ENCODE assay signal across 18 cellular contexts in genomic region chr11:30435488-30435887, GRCh38.
DNase-seq lines count a peak whose midpoint lies in the region; ATAC-seq and TF ChIP-seq lines count a peak whose summit lies in the region.
"Had no signal": no experiment of that assay in that cellular context is flagged by ENCODE, and none has a peak within 500 bp of the region (broad histone marks: within the 10 kb centered on the region; RNA-seq: fewer than 3 reads in every experiment).

No MANE protein-coding gene starts in this region.

- H3K79me2 ChIP-seq in smooth muscle cell (ENCODE audit: low read depth): no peaks in the 10 kb centered on the region

- H3K9me3 ChIP-seq in smooth muscle cell (replicated peaks; ENCODE audit: low read depth): no peaks in the 10 kb centered on the region
- H3K9me3 ChIP-seq: HAP-1, Peyer's patch had no signal

- peaks cover 4% of the 10 kb centered on the region for H3F3A ChIP-seq in smooth muscle cell (ENCODE audit: low read depth)

- H2AFZ ChIP-seq in smooth muscle cell (ENCODE audit: low read depth): peak overlapping the region; percentile 3

- H3K4me1 ChIP-seq in smooth muscle cell (ENCODE audit: low read depth): no peaks in the 10 kb centered on the region
- H3K4me1 ChIP-seq: HAP-1, Peyer's patch had no signal

- H3K27me3 ChIP-seq in smooth muscle cell (ENCODE audit: low read depth): no peaks in the 10 kb centered on the region
- H3K27me3 ChIP-seq in dorsolateral prefrontal cortex: no peaks in the 10 kb centered on the region
- H3K27me3 ChIP-seq: Peyer's patch had no signal

- H3K36me3 ChIP-seq in smooth muscle cell (ENCODE audit: low read depth): no peaks in the 10 kb centered on the region
- H3K36me3 ChIP-seq: HAP-1, Peyer's patch had no signal

- peaks cover 3% of the 10 kb centered on the region for H3K27me3 Mint-ChIP-seq in activated naive CD8-positive, alpha-beta T cell treated with anti-CD3 and anti-CD28 coated beads for 36 hours

- no peak overlapping the region for H3K4me3 Mint-ChIP-seq in activated naive CD8-positive, alpha-beta T cell treated with anti-CD3 and anti-CD28 coated beads for 36 hours
- H3K4me3 Mint-ChIP-seq: CD4-positive, CD25-positive, alpha-beta regulatory T cell had no signal

- intact Hi-C loops in dorsolateral prefrontal cortex (cut with DNase I): no loop called here

- H3K4me2 ChIP-seq in smooth muscle cell: no peak overlapping the region
- H3K4me2 ChIP-seq: KMS-11 had no signal

- H3K27ac ChIP-seq in smooth muscle cell (ENCODE audit: low read depth) (no peak overlapping the region), dorsolateral prefrontal cortex (no peak overlapping the region)
- H3K27ac ChIP-seq: KMS-11, Peyer's patch had no signal

- H3K9ac ChIP-seq in smooth muscle cell (ENCODE audit: low read depth): no peak overlapping the region
- H3K9ac ChIP-seq: KMS-11 had no signal

- TF ChIP-seq CTCF in smooth muscle cell (IDR thresholded peaks at IDR 0.05; ENCODE audit: borderline replicate concordance, insufficient read depth, poor library complexity, severe bottlenecking) (no peak), dorsolateral prefrontal cortex (IDR thresholded peaks at IDR 0.05 in 54 of 56, conservative IDR thresholded peaks at IDR 0.05 in 2 of 56; ENCODE audit: low read depth in 1 of 56, partially characterized antibody in 56 of 56) (no peak)

- no peak for ATAC-seq in HG02981 (IDR thresholded peaks at IDR 0.05; ENCODE audit: unreplicated experiment)
- ATAC-seq: GM12878, HepG2 had no signal

- no peak overlapping the region for H3K27ac Mint-ChIP-seq in activated naive CD8-positive, alpha-beta T cell treated with anti-CD3 and anti-CD28 coated beads for 36 hours
- H3K27ac Mint-ChIP-seq: CD4-positive, CD25-positive, alpha-beta regulatory T cell had no signal

- H4K20me1 ChIP-seq in smooth muscle cell (ENCODE audit: low read depth): no peaks in the 10 kb centered on the region

- DNase-seq in AG08395 (ENCODE audit: low spot score) (peak; percentile 5), astrocyte of the hippocampus (ENCODE audit: low read depth, low spot score) (peak; percentile 65), kidney tubule cell (ENCODE audit: low spot score) (peak; percentile 55), smooth muscle cell (lab: John Stamatoyannopoulos, UW; ENCODE audit: unreplicated experiment) (no peak), GM19240 (ENCODE audit: insufficient read length, low spot score) (no peak), dorsolateral prefrontal cortex (no peak)
- DNase-seq in activated naive CD8-positive, alpha-beta T cell treated with anti-CD3 and anti-CD28 coated beads for 36 hours: no peak
- DNase-seq: AML-193; CD4-positive, CD25-positive, alpha-beta regulatory T cell; DMS79; NCI-H1092; NCI-H82; Peyer's patch had no signal

- H3K9me3 Mint-ChIP-seq in activated naive CD8-positive, alpha-beta T cell treated with anti-CD3 and anti-CD28 coated beads for 36 hours: no peaks in the 10 kb centered on the region
- H3K9me3 Mint-ChIP-seq: CD4-positive, CD25-positive, alpha-beta regulatory T cell had no signal

- H3K4me3 ChIP-seq in smooth muscle cell (no peak overlapping the region), dorsolateral prefrontal cortex (no peak overlapping the region)
- H3K4me3 ChIP-seq: GM12878, HAP-1, Peyer's patch had no signal

- H3K4me1 Mint-ChIP-seq in activated naive CD8-positive, alpha-beta T cell treated with anti-CD3 and anti-CD28 coated beads for 36 hours: no peaks in the 10 kb centered on the region
- H3K4me1 Mint-ChIP-seq: CD4-positive, CD25-positive, alpha-beta regulatory T cell had no signal

- H3K36me3 Mint-ChIP-seq in activated naive CD8-positive, alpha-beta T cell treated with anti-CD3 and anti-CD28 coated beads for 36 hours: no peaks in the 10 kb centered on the region
- H3K36me3 Mint-ChIP-seq: CD4-positive, CD25-positive, alpha-beta regulatory T cell had no signal

Comparison
In these comparisons a context has a peak if more than half of its experiments do, and no peak if none do; other contexts are left out.
1. DNase-seq: peak in AG08395 (single experiment), astrocyte of the hippocampus (single experiment) and kidney tubule cell (single experiment); none in smooth muscle cell (single experiment), activated naive CD8-positive, alpha-beta T cell treated with anti-CD3 and anti-CD28 coated beads for 36 hours (single experiment), GM19240 (single experiment) and dorsolateral prefrontal cortex (0 of 10).